ENCODE assay signal across 2 cellular contexts in the genomic region with DNA sequence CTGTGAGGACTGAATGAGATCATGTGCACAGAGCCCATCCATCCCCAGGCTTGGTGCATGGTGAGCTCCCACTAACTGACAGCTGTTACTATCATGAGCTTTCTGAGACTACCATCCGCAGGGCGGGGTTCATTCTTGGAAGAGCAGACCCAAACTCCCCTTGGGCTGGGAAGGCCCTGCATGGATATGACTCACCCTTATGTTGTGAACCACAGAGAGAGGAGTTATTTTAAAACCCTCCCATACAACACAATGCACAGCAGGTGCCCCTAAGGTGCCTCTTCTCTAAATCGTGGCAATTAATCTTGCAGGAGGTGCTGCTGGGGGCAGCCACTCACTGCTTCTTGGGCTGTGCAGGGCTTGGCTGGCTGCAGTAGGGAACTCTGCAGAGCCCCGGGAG.
TF ChIP-seq lines count a peak whose summit lies in the region.

No MANE protein-coding gene starts in this region.

TF ChIP-seq in HEK293, 187 proteins besides CTCF, POLR2A, EP300 and RAD21 (continued from another document):
- TF ChIP-seq, protein P1, sequence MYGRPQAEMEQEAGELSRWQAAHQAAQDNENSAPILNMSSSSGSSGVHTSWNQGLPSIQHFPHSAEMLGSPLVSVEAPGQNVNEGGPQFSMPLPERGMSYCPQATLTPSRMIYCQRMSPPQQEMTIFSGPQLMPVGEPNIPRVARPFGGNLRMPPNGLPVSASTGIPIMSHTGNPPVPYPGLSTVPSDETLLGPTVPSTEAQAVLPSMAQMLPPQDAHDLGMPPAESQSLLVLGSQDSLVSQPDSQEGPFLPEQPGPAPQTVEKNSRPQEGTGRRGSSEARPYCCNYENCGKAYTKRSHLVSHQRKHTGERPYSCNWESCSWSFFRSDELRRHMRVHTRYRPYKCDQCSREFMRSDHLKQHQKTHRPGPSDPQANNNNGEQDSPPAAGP (tag by site-specific recombination; IDR thresholded peaks at IDR 0.05): 0 out of 2 replicates have a peak, but pooled peaks have one; percentile 43
- TF ChIP-seq, protein P2, sequence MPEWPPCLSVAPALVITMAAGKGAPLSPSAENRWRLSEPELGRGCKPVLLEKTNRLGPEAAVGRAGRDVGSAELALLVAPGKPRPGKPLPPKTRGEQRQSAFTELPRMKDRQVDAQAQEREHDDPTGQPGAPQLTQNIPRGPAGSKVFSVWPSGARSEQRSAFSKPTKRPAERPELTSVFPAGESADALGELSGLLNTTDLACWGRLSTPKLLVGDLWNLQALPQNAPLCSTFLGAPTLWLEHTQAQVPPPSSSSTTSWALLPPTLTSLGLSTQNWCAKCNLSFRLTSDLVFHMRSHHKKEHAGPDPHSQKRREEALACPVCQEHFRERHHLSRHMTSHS (tag by site-specific recombination; IDR thresholded peaks at IDR 0.05): no peak
- no peak for TF ChIP-seq ZNF112 (tag by site-specific recombination; IDR thresholded peaks at IDR 0.05)
- no peak for TF ChIP-seq ZNF114 (tag by site-specific recombination; IDR thresholded peaks at IDR 0.05)
- no peak for TF ChIP-seq ZNF146 (tag by site-specific recombination; IDR thresholded peaks at IDR 0.05)
- TF ChIP-seq, protein P3, sequence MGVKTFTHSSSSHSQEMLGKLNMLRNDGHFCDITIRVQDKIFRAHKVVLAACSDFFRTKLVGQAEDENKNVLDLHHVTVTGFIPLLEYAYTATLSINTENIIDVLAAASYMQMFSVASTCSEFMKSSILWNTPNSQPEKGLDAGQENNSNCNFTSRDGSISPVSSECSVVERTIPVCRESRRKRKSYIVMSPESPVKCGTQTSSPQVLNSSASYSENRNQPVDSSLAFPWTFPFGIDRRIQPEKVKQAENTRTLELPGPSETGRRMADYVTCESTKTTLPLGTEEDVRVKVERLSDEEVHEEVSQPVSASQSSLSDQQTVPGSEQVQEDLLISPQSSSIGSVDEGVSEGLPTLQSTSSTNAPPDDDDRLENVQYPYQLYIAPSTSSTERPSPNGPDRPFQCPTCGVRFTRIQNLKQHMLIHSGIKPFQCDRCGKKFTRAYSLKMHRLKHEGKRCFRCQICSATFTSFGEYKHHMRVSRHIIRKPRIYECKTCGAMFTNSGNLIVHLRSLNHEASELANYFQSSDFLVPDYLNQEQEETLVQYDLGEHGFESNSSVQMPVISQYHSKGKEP (tag by site-specific recombination; IDR thresholded peaks at IDR 0.05): peak; percentile 60; the same call in 1 of the 2 replicates
- peak; percentile 67 for TF ChIP-seq ZIC2 (tag by site-specific recombination; IDR thresholded peaks at IDR 0.05)
- TF ChIP-seq ZNF24 (tag by site-specific recombination; IDR thresholded peaks at IDR 0.05): no peak
- peak; percentile 86 for TF ChIP-seq WT1 (tag by site-specific recombination; IDR thresholded peaks at IDR 0.05)
- TF ChIP-seq MEIS1 (CRISPR knock-in tag; IDR thresholded peaks at IDR 0.05; ENCODE audit: borderline replicate concordance): no peak
- TF ChIP-seq, protein P4, sequence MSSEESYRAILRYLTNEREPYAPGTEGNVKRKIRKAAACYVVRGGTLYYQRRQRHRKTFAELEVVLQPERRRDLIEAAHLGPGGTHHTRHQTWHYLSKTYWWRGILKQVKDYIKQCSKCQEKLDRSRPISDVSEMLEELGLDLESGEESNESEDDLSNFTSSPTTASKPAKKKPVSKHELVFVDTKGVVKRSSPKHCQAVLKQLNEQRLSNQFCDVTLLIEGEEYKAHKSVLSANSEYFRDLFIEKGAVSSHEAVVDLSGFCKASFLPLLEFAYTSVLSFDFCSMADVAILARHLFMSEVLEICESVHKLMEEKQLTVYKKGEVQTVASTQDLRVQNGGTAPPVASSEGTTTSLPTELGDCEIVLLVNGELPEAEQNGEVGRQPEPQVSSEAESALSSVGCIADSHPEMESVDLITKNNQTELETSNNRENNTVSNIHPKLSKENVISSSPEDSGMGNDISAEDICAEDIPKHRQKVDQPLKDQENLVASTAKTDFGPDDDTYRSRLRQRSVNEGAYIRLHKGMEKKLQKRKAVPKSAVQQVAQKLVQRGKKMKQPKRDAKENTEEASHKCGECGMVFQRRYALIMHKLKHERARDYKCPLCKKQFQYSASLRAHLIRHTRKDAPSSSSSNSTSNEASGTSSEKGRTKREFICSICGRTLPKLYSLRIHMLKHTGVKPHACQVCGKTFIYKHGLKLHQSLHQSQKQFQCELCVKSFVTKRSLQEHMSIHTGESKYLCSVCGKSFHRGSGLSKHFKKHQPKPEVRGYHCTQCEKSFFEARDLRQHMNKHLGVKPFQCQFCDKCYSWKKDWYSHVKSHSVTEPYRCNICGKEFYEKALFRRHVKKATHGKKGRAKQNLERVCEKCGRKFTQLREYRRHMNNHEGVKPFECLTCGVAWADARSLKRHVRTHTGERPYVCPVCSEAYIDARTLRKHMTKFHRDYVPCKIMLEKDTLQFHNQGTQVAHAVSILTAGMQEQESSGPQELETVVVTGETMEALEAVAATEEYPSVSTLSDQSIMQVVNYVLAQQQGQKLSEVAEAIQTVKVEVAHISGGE (tag by site-specific recombination; conservative IDR thresholded peaks at IDR 0.05; ENCODE audit: low read depth): no peak
- TF ChIP-seq, protein P5, sequence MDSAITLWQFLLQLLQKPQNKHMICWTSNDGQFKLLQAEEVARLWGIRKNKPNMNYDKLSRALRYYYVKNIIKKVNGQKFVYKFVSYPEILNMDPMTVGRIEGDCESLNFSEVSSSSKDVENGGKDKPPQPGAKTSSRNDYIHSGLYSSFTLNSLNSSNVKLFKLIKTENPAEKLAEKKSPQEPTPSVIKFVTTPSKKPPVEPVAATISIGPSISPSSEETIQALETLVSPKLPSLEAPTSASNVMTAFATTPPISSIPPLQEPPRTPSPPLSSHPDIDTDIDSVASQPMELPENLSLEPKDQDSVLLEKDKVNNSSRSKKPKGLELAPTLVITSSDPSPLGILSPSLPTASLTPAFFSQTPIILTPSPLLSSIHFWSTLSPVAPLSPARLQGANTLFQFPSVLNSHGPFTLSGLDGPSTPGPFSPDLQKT (IDR thresholded peaks at IDR 0.05; ENCODE audit: borderline replicate concordance, low read depth, low read length): no peak
- TF ChIP-seq ZNF558 (tag by site-specific recombination; IDR thresholded peaks at IDR 0.05): no peak
- no peak for TF ChIP-seq ZNF560 (tag by site-specific recombination; IDR thresholded peaks at IDR 0.05; ENCODE audit: borderline replicate concordance)
- TF ChIP-seq GLIS1 (tag by site-specific recombination; IDR thresholded peaks at IDR 0.05): peak; percentile 82
- no peak for TF ChIP-seq OVOL3 (tag by site-specific recombination; IDR thresholded peaks at IDR 0.05)
- TF ChIP-seq ZNF571 (tag by site-specific recombination; IDR thresholded peaks at IDR 0.05): no peak
- no peak for TF ChIP-seq ZSCAN30 (tag by site-specific recombination; IDR thresholded peaks at IDR 0.05)
- TF ChIP-seq KLF16 (tag by site-specific recombination; IDR thresholded peaks at IDR 0.05): no peak
- TF ChIP-seq ZFP37 (tag by site-specific recombination; IDR thresholded peaks at IDR 0.05): no peak
- no peak for TF ChIP-seq ZNF621 (tag by site-specific recombination; IDR thresholded peaks at IDR 0.05)
- TF ChIP-seq ZNF341 (tag by site-specific recombination; IDR thresholded peaks at IDR 0.05; ENCODE audit: low read depth): peak; percentile 84
- no peak for TF ChIP-seq ZNF416 (tag by site-specific recombination; IDR thresholded peaks at IDR 0.05)
- TF ChIP-seq SCRT2 (tag by site-specific recombination; IDR thresholded peaks at IDR 0.05): no peak
- TF ChIP-seq ZNF292 (tag by site-specific recombination; IDR thresholded peaks at IDR 0.05; ENCODE audit: borderline replicate concordance, low read depth): no peak
- TF ChIP-seq OSR2 (tag by site-specific recombination; IDR thresholded peaks at IDR 0.05): peak; percentile 59

TF ChIP-seq in H1, 55 proteins besides CTCF, POLR2A, EP300 and RAD21 (continued from another document):
- TF ChIP-seq SUZ12 (IDR thresholded peaks at IDR 0.05; ENCODE audit: low read length) (no peak), JUN (IDR thresholded peaks at IDR 0.05; ENCODE audit: low read depth, low read length) (no peak), POU5F1 (IDR thresholded peaks at IDR 0.05; ENCODE audit: low read depth, low read length) (no peak), ZNF274 (IDR thresholded peaks at IDR 0.05; ENCODE audit: borderline replicate concordance, extremely low read depth, low read length) (no peak), TBP (IDR thresholded peaks at IDR 0.05; ENCODE audit: low read depth, low read length) (no peak), CHD2 (IDR thresholded peaks at IDR 0.05; ENCODE audit: low read length) (no peak), CBX8 (IDR thresholded peaks at IDR 0.05; ENCODE audit: borderline replicate concordance, low read depth, low read length) (no peak), BCL11A (IDR thresholded peaks at IDR 0.05; ENCODE audit: low read depth in 2 of 2, low read length in 2 of 2) (no peak), CTBP2 (IDR thresholded peaks at IDR 0.05; ENCODE audit: borderline replicate concordance, insufficient read depth, insufficient read length, low read length) (no peak), SP1 (IDR thresholded peaks at IDR 0.05; ENCODE audit: low read depth, low read length) (no peak), TAF1 (IDR thresholded peaks at IDR 0.05; ENCODE audit: low read depth, low read length) (no peak), HDAC6 (IDR thresholded peaks at IDR 0.05; ENCODE audit: low read depth, low read length) (no peak)
- TF ChIP-seq, protein P6, sequence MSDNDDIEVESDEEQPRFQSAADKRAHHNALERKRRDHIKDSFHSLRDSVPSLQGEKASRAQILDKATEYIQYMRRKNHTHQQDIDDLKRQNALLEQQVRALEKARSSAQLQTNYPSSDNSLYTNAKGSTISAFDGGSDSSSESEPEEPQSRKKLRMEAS (IDR thresholded peaks at IDR 0.05): no peak
